ENCODE assay signal across 8 cellular contexts in the genomic region with DNA sequence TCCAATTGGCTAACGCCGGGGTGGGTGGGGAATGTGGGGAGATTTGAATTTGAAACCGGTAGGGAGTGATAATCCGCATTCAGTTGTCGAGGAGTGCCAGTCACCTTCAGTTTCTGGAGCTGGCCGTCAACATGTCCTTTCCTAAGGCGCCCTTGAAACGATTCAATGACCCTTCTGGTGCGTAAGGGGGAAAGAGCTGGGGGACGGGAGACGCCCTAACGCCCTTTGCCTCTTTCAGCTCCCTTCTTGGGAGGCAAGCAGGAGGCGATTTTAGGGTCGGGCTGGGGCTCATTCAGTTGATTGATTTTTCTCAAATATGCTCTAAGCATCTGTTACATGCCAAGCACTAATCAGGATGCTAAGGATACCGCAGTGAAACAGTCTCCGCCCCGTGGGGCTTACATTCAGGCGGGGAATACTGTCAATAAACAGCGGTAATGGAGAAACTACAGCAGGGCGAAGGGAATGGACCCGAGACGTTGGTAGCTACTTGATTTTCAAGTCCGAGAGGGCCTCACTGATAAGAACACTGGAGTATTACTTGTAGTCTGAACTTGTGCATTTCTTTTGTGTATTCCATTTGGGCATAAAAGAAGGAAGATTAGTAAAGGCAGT. TPM values are rescaled to one million over a fixed set of nuclear protein-coding genes. Genes with fewer than 3 reads are reported as not detected.
A peak's percentile ranks its signal among the peaks of the same experiment; 100 is the strongest.
DNase-seq lines count a peak whose midpoint lies in the region; ATAC-seq and TF ChIP-seq lines count a peak whose summit lies in the region.

A gene with protein sequence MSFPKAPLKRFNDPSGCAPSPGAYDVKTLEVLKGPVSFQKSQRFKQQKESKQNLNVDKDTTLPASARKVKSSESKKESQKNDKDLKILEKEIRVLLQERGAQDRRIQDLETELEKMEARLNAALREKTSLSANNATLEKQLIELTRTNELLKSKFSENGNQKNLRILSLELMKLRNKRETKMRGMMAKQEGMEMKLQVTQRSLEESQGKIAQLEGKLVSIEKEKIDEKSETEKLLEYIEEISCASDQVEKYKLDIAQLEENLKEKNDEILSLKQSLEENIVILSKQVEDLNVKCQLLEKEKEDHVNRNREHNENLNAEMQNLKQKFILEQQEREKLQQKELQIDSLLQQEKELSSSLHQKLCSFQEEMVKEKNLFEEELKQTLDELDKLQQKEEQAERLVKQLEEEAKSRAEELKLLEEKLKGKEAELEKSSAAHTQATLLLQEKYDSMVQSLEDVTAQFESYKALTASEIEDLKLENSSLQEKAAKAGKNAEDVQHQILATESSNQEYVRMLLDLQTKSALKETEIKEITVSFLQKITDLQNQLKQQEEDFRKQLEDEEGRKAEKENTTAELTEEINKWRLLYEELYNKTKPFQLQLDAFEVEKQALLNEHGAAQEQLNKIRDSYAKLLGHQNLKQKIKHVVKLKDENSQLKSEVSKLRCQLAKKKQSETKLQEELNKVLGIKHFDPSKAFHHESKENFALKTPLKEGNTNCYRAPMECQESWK (plus strand): TSS at position 71 of the 615 bp plus-strand sequence. CDS start 61 bp downstream, at position 132.

- POLR2A ChIA-PET in WTC11 (lab: Charles Lee), result interaction anchor here (0.6 to 5.0 kb wide), 12 partner anchors 10 to 1011 kb away, joined by 3 to 77 read pairs (median 4); partner anchors contain the start of genes CCNG1 and MAT2B

- TF ChIP-seq CTCF in WTC11 (IDR thresholded peaks at IDR 0.05), result no peak

- peak within 1 kb of the TSS; percentile 82 for H3K4me3 ChIP-seq in right cardiac atrium (ENCODE audit: low read length)

- CTCF ChIA-PET in activated CD8-positive, alpha-beta memory T cell treated with anti-CD3 and anti-CD28 coated beads, Interleukin-2, amount 10 ng/mL, durations not matched to agents 7 days and 5 days (lab: Charles Lee), result interaction anchor here (0.9 to 4.4 kb wide), 8 partner anchors 10 to 52 kb away, joined by 3 to 27 read pairs (median 4); partner anchors contain the start of genes CCNG1 and MAT2B
- CTCF ChIA-PET in WTC11 (lab: Charles Lee), result interaction anchor here (0.7 to 2.5 kb wide), 5 partner anchors 23 to 105 kb away, joined by 3 to 11 read pairs (median 6); partner anchors contain the start of gene CCNG1

- peak within 1 kb of the TSS; percentile 100 for H3K27ac Mint-ChIP-seq in activated CD8-positive, alpha-beta memory T cell treated with anti-CD3 and anti-CD28 coated beads, Interleukin-2, amount 10 ng/mL, durations not matched to agents 7 days and 5 days
- H3K27ac Mint-ChIP-seq in WTC11, result peak within 1 kb of the TSS; percentile 100
- peak within 1 kb of the TSS; percentile 99 for H3K27ac Mint-ChIP-seq in stimulated activated effector memory CD8-positive, alpha-beta T cell treated with anti-CD3 and anti-CD28 coated beads, Interleukin-12 subunit alpha, Interleukin-12 subunit beta, amount 100 ng/mL, for 72 hours

- WGBS in right cardiac atrium, result under 1% methylated on average over 23 of the region's 23 CpGs

- peak within 1 kb of the TSS; percentile 96 for H3K27ac ChIP-seq in right cardiac atrium (ENCODE audit: low read length)

- no peak for DNase-seq in activated CD8-positive, alpha-beta memory T cell treated with anti-CD3 and anti-CD28 coated beads, Interleukin-2, amount 10 ng/mL, durations not matched to agents 7 days and 5 days
- no peak for DNase-seq in activated CD8-positive, alpha-beta memory T cell treated with anti-CD3 and anti-CD28 coated beads, Interleukin-2, amount 50 U/mL, for 4 hours
- peak; percentile 35 to 40 for DNase-seq in Kasumi-1 (lab: John Stamatoyannopoulos, UW)
- DNase-seq in WTC11 (ENCODE audit: low spot score), result no peak
- no peak for DNase-seq in right cardiac atrium
- no peak for DNase-seq in stimulated activated effector memory CD8-positive, alpha-beta T cell treated with anti-CD3 and anti-CD28 coated beads, Interleukin-12 subunit alpha, Interleukin-12 subunit beta, amount 100 ng/mL, for 72 hours (ENCODE audit: low spot score in 2 of 2)
- DNase-seq in globus pallidus (ENCODE audit: low spot score), result no peak

- peaks cover 3% of the 10 kb centered on the region for H3K27me3 Mint-ChIP-seq in activated CD8-positive, alpha-beta memory T cell treated with anti-CD3 and anti-CD28 coated beads, Interleukin-2, amount 10 ng/mL, durations not matched to agents 7 days and 5 days
- peaks cover 3% of the 10 kb centered on the region for H3K27me3 Mint-ChIP-seq in WTC11 (ENCODE audit: low read depth)

- H3K9me3 ChIP-seq in right cardiac atrium (ENCODE audit: control insufficient read depth, low read length), result no peaks in the 10 kb centered on the region

- no peak for ATAC-seq in activated CD8-positive, alpha-beta memory T cell treated with anti-CD3 and anti-CD28 coated beads, Interleukin-2, amount 10 ng/mL, durations not matched to agents 7 days and 5 days
- ATAC-seq in WTC11, result peak; percentile 5
- no peak for ATAC-seq in right cardiac atrium
- no peak for ATAC-seq in stimulated activated effector memory CD8-positive, alpha-beta T cell treated with anti-CD3 and anti-CD28 coated beads, Interleukin-12 subunit alpha, Interleukin-12 subunit beta, amount 100 ng/mL, for 72 hours
- no peak for ATAC-seq in HG02970 (IDR thresholded peaks at IDR 0.05; ENCODE audit: low FRiP score, unreplicated experiment)

- H3K4me1 ChIP-seq in right cardiac atrium (ENCODE audit: control insufficient read depth, insufficient read depth, low read length), result peaks cover 2% of the 10 kb centered on the region

- intact Hi-C loops in right cardiac atrium (cut with DNase I), result loop anchor here in 2 of 4 donors (5.0 kb wide), 2 partner anchors 37 to 42 kb away; no protein-coding TSS in a partner anchor

- H3K4me1 Mint-ChIP-seq in activated CD8-positive, alpha-beta memory T cell treated with anti-CD3 and anti-CD28 coated beads, Interleukin-2, amount 10 ng/mL, durations not matched to agents 7 days and 5 days, result peaks cover 42% of the 10 kb centered on the region
- H3K4me1 Mint-ChIP-seq in WTC11, result peaks cover 28% of the 10 kb centered on the region
- peaks cover 15% of the 10 kb centered on the region for H3K4me1 Mint-ChIP-seq in stimulated activated effector memory CD8-positive, alpha-beta T cell treated with anti-CD3 and anti-CD28 coated beads, Interleukin-12 subunit alpha, Interleukin-12 subunit beta, amount 100 ng/mL, for 72 hours

- H3K9me3 Mint-ChIP-seq in activated CD8-positive, alpha-beta memory T cell treated with anti-CD3 and anti-CD28 coated beads, Interleukin-2, amount 10 ng/mL, durations not matched to agents 7 days and 5 days (ENCODE audit: low read depth), result no peaks in the 10 kb centered on the region
- no peaks in the 10 kb centered on the region for H3K9me3 Mint-ChIP-seq in WTC11
- no peaks in the 10 kb centered on the region for H3K9me3 Mint-ChIP-seq in stimulated activated effector memory CD8-positive, alpha-beta T cell treated with anti-CD3 and anti-CD28 coated beads, Interleukin-12 subunit alpha, Interleukin-12 subunit beta, amount 100 ng/mL, for 72 hours

- H3K36me3 Mint-ChIP-seq in activated CD8-positive, alpha-beta memory T cell treated with anti-CD3 and anti-CD28 coated beads, Interleukin-2, amount 10 ng/mL, durations not matched to agents 7 days and 5 days, result peaks cover 32% of the 10 kb centered on the region
- H3K36me3 Mint-ChIP-seq in WTC11, result peaks cover 33% of the 10 kb centered on the region
- H3K36me3 Mint-ChIP-seq in stimulated activated effector memory CD8-positive, alpha-beta T cell treated with anti-CD3 and anti-CD28 coated beads, Interleukin-12 subunit alpha, Interleukin-12 subunit beta, amount 100 ng/mL, for 72 hours, result peaks cover 78% of the 10 kb centered on the region

- H3K4me3 Mint-ChIP-seq in activated CD8-positive, alpha-beta memory T cell treated with anti-CD3 and anti-CD28 coated beads, Interleukin-2, amount 10 ng/mL, durations not matched to agents 7 days and 5 days, result peak within 1 kb of the TSS; percentile 98
- peak within 1 kb of the TSS; percentile 99 for H3K4me3 Mint-ChIP-seq in WTC11
- peak within 1 kb of the TSS; percentile 96 for H3K4me3 Mint-ChIP-seq in stimulated activated effector memory CD8-positive, alpha-beta T cell treated with anti-CD3 and anti-CD28 coated beads, Interleukin-12 subunit alpha, Interleukin-12 subunit beta, amount 100 ng/mL, for 72 hours

- H3K27me3 ChIP-seq in right cardiac atrium (ENCODE audit: control insufficient read depth, insufficient read depth), result no peaks in the 10 kb centered on the region

TF ChIP-seq in WTC11, 78 proteins besides CTCF, POLR2A, EP300 and RAD21 (continues in another document):
- TF ChIP-seq SOX15 (CRISPR knock-in tag; IDR thresholded peaks at IDR 0.05), result no peak
- TF ChIP-seq E2F5 (CRISPR knock-in tag; IDR thresholded peaks at IDR 0.05), result no peak
- TF ChIP-seq SMAD3 (CRISPR knock-in tag; IDR thresholded peaks at IDR 0.05; ENCODE audit: borderline replicate concordance), result no peak; the same call in 1 of the 2 replicates
- no peak for TF ChIP-seq RELA (CRISPR knock-in tag; IDR thresholded peaks at IDR 0.05; ENCODE audit: borderline replicate concordance)
- TF ChIP-seq ETV6 (CRISPR knock-in tag; IDR thresholded peaks at IDR 0.05), result peak; percentile 68; the same call in 1 of the 2 replicates
- TF ChIP-seq USF2 (CRISPR knock-in tag; IDR thresholded peaks at IDR 0.05), result no peak
- no peak for TF ChIP-seq TP53 (CRISPR knock-in tag; IDR thresholded peaks at IDR 0.05)

RNA-seq across cellular contexts. Expression of the gene that starts here (rescaled TPM):
- 10 to 100 TPM; 82.2 to 87.7 TPM for total RNA-seq in activated CD8-positive, alpha-beta memory T cell treated with anti-CD3 and anti-CD28 coated beads, Interleukin-2, amount 10 ng/mL, durations not matched to agents 7 days and 5 days
- total RNA-seq in WTC11 (2021) (69.1 to 78.5 TPM (median 73.3 TPM) in 3 replicates), right cardiac atrium (1 to 10 TPM in 2 of 4 donors, under 1 TPM in 2; 0.39 to 1.5 (median 0.84) TPM)
- 0.34 TPM for polyA plus RNA-seq in right cardiac atrium

Comparison
In these comparisons a context has a peak if more than half of its experiments do, and no peak if none do; other contexts are left out.
1. RNA of the gene that starts here (total RNA-seq): 82.2 to 87.7 TPM in activated CD8-positive, alpha-beta memory T cell treated with anti-CD3 and anti-CD28 coated beads, Interleukin-2, amount 10 ng/mL, durations not matched to agents 7 days and 5 days and 69.1 to 78.5 TPM in WTC11; 0.39 to 1.5 TPM in right cardiac atrium; every median in the first group is over 10 times any median in the second.
2. DNase-seq: peak in Kasumi-1 (2 of 2); none in activated CD8-positive, alpha-beta memory T cell treated with anti-CD3 and anti-CD28 coated beads, Interleukin-2, amount 10 ng/mL, durations not matched to agents 7 days and 5 days (single experiment), activated CD8-positive, alpha-beta memory T cell treated with anti-CD3 and anti-CD28 coated beads, Interleukin-2, amount 50 U/mL, for 4 hours (single experiment), WTC11 (single experiment), right cardiac atrium (0 of 3), stimulated activated effector memory CD8-positive, alpha-beta T cell treated with anti-CD3 and anti-CD28 coated beads, Interleukin-12 subunit alpha, Interleukin-12 subunit beta, amount 100 ng/mL, for 72 hours (0 of 2) and globus pallidus (single experiment).
3. Peak in every context shown above with its lines, with median percentiles within 50 percentile points of each other: H3K27ac Mint-ChIP-seq and H3K4me3 Mint-ChIP-seq.